1 cellular context compared by ENCODE assay signal in the genomic region with DNA sequence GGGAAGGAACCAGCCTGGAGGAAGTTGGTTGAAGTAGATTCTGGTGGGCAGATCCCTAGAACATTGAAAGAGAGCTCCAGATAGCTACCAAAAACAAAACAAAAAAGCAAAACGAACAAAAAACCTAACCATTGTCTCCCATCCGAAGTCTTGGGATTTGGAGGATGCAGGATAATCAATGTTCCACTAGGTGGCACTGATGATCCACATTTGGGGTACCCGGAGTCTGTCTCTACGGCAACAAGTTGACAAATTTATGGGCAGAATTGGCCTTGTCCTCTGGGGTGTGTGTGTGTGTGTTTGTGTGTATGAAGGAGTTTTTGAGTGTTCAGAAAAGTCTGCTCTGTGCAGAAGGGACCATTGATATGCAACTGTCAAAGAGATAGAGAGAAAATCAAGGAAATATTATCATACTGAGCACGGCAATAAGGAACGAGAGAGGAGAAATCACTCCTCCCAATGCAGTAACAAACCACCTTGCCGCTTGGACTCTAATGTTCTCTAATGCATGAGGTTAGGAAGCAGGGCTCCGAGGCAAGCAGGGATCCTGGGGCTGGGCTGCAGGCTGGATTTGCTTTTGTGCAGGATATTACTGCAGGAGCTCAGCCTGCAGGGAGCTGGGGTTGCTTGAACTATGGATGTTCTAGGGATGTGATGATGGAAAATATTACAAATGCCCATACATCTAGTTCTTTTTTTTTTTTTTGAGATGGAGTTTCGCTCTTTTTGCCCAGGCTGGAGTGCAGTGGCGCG.
TF ChIP-seq lines count a peak whose summit lies in the region.

No MANE protein-coding gene starts in this region.

TF ChIP-seq in WTC11, 78 proteins besides CTCF, POLR2A, EP300 and RAD21 (continued from another document):
- TF ChIP-seq, protein P1, sequence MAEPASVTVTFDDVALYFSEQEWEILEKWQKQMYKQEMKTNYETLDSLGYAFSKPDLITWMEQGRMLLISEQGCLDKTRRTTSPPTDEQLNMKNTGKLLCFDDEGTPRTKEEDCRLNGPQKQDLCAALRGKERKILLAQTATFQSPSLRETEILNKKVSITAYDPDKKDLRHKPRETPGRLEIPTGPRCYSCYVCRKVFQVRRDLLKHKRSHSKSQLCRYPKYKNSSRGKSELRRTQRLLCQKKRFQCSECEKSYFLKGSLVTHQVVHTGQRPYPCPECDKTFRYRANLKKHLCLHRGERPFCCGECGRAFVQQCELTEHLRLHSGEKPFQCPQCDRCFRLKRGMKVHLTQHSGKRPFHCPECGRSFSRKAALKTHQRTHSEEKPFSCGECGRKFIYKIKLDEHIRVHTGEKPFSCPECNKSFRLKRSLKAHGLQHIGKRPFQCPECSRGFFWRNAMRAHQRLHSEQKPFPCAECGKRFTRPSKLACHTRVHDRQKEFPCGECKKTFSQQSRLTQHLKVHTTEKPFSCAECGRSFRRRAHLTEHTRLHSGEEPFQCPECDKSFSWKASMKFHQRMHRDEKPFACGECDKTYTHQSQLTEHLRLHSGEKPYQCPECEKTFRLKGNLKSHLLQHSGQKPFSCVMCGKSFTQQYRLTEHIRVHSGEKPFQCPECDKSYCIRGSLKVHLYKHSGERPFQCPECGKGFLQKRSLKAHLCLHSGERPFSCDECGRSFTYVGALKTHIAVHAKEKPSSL (CRISPR knock-in tag; conservative IDR thresholded peaks at IDR 0.05) = no peak
- no peak for TF ChIP-seq NFATC4 (CRISPR knock-in tag; IDR thresholded peaks at IDR 0.05)
TF ChIP-seq in WTC11: peak in this region for 0.
